ENCODE assay signal across 1 cellular context in the genomic region with DNA sequence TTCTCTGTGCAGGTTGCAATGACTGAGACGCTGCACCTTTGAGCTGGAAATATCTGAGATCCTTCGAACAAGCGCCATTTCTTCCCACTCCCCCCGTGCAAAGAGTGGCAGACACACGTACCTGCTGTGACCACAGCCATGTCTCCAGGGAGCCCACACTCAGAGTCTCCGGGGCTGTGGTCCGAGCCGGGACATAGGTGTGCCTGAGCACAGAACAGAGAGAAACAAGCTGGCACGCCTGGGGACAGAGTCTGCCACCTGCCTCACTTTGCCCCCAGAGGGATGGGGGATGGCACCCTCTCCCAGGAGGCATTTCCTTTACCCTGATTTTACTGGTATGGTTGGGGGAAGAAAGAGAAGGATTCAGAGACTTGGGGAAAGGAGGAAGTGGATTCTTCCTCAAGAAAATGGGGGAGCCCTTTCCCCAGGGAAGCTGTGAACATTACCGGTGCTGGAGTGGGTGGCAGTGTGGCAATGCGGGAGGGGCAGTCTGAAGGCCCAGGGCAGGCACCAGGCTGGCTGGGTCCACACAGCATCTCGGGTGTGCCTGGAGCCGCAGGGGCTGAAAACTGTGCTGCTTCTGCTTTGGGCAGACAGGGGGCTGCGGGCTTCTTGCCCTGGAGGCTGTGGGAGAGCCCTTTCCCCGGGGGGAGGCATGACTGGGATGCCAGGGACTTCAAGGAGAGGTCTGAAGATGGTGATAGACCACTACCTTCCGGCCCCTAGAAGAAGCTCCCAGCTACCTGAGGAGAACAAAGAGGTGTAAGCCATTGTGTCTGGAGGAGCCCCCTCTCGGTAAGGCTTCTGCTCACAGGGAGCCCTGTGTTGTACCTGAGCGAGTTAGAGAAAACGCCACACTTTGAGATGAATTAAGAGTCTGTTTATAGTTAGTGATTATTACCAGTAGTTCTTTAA.
A peak's percentile ranks its signal among the peaks of the same experiment; 100 is the strongest.
TF ChIP-seq lines count a peak whose summit lies in the region.

No MANE protein-coding gene starts in this region.

TF ChIP-seq in HepG2, 621 proteins besides CTCF, POLR2A, EP300 and RAD21:
- TF ChIP-seq ZNF776 (CRISPR knock-in tag; IDR thresholded peaks at IDR 0.05) (no peak), ZNF768 (CRISPR knock-in tag; IDR thresholded peaks at IDR 0.05) (peak; percentile 42; the same call in 1 of the 2 replicates), HES4 (CRISPR knock-in tag; IDR thresholded peaks at IDR 0.05; ENCODE audit: borderline replicate concordance) (no peak)
